Comparison of ENCODE assay signal across 8 cellular contexts in the genomic region with DNA sequence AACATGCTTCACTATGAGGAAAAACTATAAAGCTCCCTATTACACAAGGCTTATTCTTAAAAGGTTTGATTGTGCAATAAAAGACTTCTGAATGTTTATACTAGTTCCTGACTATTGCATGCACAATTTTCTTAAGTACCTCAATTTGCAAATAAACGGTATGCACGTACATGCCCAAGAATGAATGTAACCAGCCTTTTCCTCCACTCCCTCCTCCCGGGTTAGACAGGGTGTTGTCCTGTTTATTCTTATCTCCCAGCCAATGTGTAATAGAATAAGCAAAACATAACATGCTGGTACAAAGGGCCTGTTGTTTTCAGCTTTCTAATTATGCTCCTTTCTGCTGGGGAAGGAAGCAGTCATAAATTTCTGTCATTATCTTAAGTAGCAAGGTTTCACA.
DNase-seq lines count a peak whose midpoint lies in the region; ATAC-seq and TF ChIP-seq lines count a peak whose summit lies in the region.

No MANE protein-coding gene starts in this region.

- H3K9me2 ChIP-seq in OCI-LY7 (ENCODE audit: insufficient read depth, low read length) = no peaks in the 10 kb centered on the region

- no peak overlapping the region for H3K27ac ChIP-seq in OCI-LY7 (ENCODE audit: low read depth, low read length, poor library complexity, severe bottlenecking)

- peak overlapping the region; percentile 81 for H3K9ac ChIP-seq in skeletal muscle satellite cell (ENCODE audit: low read depth, low read length)

- intact Hi-C loops in OCI-LY7 (cut with micrococcal nuclease; ENCODE audit: unreplicated experiment) = no loop called here

- H3K79me2 ChIP-seq in OCI-LY7 (ENCODE audit: insufficient read depth, low read depth, low read length) = no peaks in the 10 kb centered on the region

- H3K4me1 ChIP-seq in HAP-1 (peaks cover 28% of the 10 kb centered on the region), OCI-LY7 (ENCODE audit: insufficient read depth, low read length, poor library complexity, severe bottlenecking) (peaks cover 20% of the 10 kb centered on the region), skeletal muscle satellite cell (ENCODE audit: control insufficient read depth, insufficient read depth, low read length) (peaks cover 67% of the 10 kb centered on the region)

- H3K4me3 ChIP-seq in HAP-1 (no peak overlapping the region), OCI-LY7 (ENCODE audit: low read depth, low read length, poor library complexity, severe bottlenecking) (no peak overlapping the region), foreskin fibroblast (ENCODE audit: low read depth in 1 of 2, low read length in 2 of 2) (no peak overlapping the region), skeletal muscle satellite cell (ENCODE audit: low read length) (no peak overlapping the region)

- CTCF ChIA-PET in OCI-LY7 (lab: Charles Lee; ENCODE audit: unreplicated experiment) = no interaction called here

- H3K4me2 ChIP-seq in OCI-LY7 (ENCODE audit: low read length) (peak overlapping the region; percentile 24; the same call in 1 of the 2 replicates), skeletal muscle satellite cell (ENCODE audit: low read length) (peak overlapping the region; percentile 29)

- no peak for TF ChIP-seq CTCF in OCI-LY7 (conservative IDR thresholded peaks at IDR 0.05; ENCODE audit: low read length)
- TF ChIP-seq CTCF in foreskin fibroblast (IDR thresholded peaks at IDR 0.05; ENCODE audit: low read depth, low read length) = no peak

- no peaks in the 10 kb centered on the region for H3K9me3 ChIP-seq in HAP-1
- H3K9me3 ChIP-seq in OCI-LY7 (ENCODE audit: low read length) = no peaks in the 10 kb centered on the region
- no peaks in the 10 kb centered on the region for H3K9me3 ChIP-seq in skeletal muscle satellite cell (replicated peaks; ENCODE audit: low read length)

- POLR2A ChIA-PET in OCI-LY7 (lab: Charles Lee) = interaction anchor here (0.6 to 1.5 kb wide), 2 partner anchors 9 to 51 kb away, joined by 3 to 6 read pairs; no protein-coding TSS in a partner anchor

- no peaks in the 10 kb centered on the region for H3K27me3 ChIP-seq in HAP-1 (ENCODE audit: low read depth)
- H3K27me3 ChIP-seq in skeletal muscle satellite cell (ENCODE audit: control insufficient read depth, insufficient read depth, low read length) = no peaks in the 10 kb centered on the region

- in situ Hi-C loops in HAP-1 (cut with MboI; ENCODE audit: low sequenced_read_pairs) = no loop called here

- H2AFZ ChIP-seq in OCI-LY7 (ENCODE audit: low read length) = no peak overlapping the region

- no TSS peak for BruUV-seq in OCI-LY7 (replicated peaks; lab: Mats Ljungman, UMichigan)

- DNase-seq in HAP-1 (ENCODE audit: low spot score in 2 of 2) (peak; percentile 64 to 83), OCI-LY7 (ENCODE audit: low spot score) (no peak), foreskin fibroblast (peak; percentile 88 to 89), NCI-H446 (lab: John Stamatoyannopoulos, UW) (no peak)

- H4K20me1 ChIP-seq in OCI-LY7 (ENCODE audit: insufficient read depth, low read length) = no peaks in the 10 kb centered on the region

- ATAC-seq in GM21390 (IDR thresholded peaks at IDR 0.05; ENCODE audit: unreplicated experiment) (no peak), HG03196 (IDR thresholded peaks at IDR 0.05; ENCODE audit: unreplicated experiment) (no peak), HG03097 (IDR thresholded peaks at IDR 0.05; ENCODE audit: low FRiP score, unreplicated experiment) (no peak)

- peaks cover 8% of the 10 kb centered on the region for H3K36me3 ChIP-seq in HAP-1 (replicated peaks)
- H3K36me3 ChIP-seq in OCI-LY7 (ENCODE audit: insufficient read depth, low read length) = peaks cover 26% of the 10 kb centered on the region
- peaks cover 3% of the 10 kb centered on the region for H3K36me3 ChIP-seq in skeletal muscle satellite cell (ENCODE audit: insufficient read depth, low read length)

Comparison
In these comparisons a context has a peak if more than half of its experiments do, and no peak if none do; other contexts are left out.
1. DNase-seq: peak in HAP-1 (2 of 2) and foreskin fibroblast (2 of 2); none in OCI-LY7 (single experiment) and NCI-H446 (0 of 2).